ENCODE assay signal across 1 cellular context in genomic region chr7:138455609-138456008, GRCh38.
TF ChIP-seq lines count a peak whose summit lies in the region.

No MANE protein-coding gene starts in this region.

TF ChIP-seq in GM23338, 12 proteins besides CTCF, POLR2A, EP300 and RAD21 (continued from another document):
- TF ChIP-seq, protein P1, sequence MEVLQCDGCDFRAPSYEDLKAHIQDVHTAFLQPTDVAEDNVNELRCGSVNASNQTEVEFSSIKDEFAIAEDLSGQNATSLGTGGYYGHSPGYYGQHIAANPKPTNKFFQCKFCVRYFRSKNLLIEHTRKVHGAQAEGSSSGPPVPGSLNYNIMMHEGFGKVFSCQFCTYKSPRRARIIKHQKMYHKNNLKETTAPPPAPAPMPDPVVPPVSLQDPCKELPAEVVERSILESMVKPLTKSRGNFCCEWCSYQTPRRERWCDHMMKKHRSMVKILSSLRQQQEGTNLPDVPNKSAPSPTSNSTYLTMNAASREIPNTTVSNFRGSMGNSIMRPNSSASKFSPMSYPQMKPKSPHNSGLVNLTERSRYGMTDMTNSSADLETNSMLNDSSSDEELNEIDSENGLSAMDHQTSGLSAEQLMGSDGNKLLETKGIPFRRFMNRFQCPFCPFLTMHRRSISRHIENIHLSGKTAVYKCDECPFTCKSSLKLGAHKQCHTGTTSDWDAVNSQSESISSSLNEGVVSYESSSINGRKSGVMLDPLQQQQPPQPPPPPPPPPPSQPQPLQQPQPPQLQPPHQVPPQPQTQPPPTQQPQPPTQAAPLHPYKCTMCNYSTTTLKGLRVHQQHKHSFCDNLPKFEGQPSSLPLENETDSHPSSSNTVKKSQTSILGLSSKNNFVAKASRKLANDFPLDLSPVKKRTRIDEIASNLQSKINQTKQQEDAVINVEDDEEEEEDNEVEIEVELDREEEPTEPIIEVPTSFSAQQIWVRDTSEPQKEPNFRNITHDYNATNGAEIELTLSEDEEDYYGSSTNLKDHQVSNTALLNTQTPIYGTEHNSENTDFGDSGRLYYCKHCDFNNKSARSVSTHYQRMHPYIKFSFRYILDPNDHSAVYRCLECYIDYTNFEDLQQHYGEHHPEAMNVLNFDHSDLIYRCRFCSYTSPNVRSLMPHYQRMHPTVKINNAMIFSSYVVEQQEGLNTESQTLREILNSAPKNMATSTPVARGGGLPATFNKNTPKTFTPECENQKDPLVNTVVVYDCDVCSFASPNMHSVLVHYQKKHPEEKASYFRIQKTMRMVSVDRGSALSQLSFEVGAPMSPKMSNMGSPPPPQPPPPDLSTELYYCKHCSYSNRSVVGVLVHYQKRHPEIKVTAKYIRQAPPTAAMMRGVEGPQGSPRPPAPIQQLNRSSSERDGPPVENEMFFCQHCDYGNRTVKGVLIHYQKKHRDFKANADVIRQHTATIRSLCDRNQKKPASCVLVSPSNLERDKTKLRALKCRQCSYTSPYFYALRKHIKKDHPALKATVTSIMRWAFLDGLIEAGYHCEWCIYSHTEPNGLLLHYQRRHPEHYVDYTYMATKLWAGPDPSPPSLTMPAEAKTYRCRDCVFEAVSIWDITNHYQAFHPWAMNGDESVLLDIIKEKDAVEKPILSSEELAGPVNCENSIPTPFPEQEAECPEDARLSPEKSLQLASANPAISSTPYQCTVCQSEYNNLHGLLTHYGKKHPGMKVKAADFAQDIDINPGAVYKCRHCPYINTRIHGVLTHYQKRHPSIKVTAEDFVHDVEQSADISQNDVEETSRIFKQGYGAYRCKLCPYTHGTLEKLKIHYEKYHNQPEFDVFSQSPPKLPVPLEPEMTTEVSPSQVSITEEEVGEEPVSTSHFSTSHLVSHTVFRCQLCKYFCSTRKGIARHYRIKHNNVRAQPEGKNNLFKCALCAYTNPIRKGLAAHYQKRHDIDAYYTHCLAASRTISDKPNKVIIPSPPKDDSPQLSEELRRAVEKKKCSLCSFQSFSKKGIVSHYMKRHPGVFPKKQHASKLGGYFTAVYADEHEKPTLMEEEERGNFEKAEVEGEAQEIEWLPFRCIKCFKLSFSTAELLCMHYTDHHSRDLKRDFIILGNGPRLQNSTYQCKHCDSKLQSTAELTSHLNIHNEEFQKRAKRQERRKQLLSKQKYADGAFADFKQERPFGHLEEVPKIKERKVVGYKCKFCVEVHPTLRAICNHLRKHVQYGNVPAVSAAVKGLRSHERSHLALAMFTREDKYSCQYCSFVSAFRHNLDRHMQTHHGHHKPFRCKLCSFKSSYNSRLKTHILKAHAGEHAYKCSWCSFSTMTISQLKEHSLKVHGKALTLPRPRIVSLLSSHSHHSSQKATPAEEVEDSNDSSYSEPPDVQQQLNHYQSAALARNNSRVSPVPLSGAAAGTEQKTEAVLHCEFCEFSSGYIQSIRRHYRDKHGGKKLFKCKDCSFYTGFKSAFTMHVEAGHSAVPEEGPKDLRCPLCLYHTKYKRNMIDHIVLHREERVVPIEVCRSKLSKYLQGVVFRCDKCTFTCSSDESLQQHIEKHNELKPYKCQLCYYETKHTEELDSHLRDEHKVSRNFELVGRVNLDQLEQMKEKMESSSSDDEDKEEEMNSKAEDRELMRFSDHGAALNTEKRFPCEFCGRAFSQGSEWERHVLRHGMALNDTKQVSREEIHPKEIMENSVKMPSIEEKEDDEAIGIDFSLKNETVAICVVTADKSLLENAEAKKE (CRISPR knock-in tag; IDR thresholded peaks at IDR 0.05), result no peak
- TF ChIP-seq STAT1 (IDR thresholded peaks at IDR 0.05; ENCODE audit: unreplicated experiment) (no peak), CREB1 (CRISPR knock-in tag; IDR thresholded peaks at IDR 0.05; ENCODE audit: low read depth) (no peak), ZNF114 (CRISPR knock-in tag; IDR thresholded peaks at IDR 0.05) (no peak), NANOG (IDR thresholded peaks at IDR 0.05; ENCODE audit: borderline replicate concordance) (no peak), POLR2AphosphoS5 (IDR thresholded peaks at IDR 0.05; ENCODE audit: low read depth) (no peak), JUNB (IDR thresholded peaks at IDR 0.05; ENCODE audit: unreplicated experiment) (no peak), ZNF331 (CRISPR knock-in tag; IDR thresholded peaks at IDR 0.05; ENCODE audit: low read depth) (no peak)
- TF ChIP-seq, protein P2, sequence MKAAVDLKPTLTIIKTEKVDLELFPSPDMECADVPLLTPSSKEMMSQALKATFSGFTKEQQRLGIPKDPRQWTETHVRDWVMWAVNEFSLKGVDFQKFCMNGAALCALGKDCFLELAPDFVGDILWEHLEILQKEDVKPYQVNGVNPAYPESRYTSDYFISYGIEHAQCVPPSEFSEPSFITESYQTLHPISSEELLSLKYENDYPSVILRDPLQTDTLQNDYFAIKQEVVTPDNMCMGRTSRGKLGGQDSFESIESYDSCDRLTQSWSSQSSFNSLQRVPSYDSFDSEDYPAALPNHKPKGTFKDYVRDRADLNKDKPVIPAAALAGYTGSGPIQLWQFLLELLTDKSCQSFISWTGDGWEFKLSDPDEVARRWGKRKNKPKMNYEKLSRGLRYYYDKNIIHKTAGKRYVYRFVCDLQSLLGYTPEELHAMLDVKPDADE (IDR thresholded peaks at IDR 0.05), result no peak
- TF ChIP-seq, protein P3, sequence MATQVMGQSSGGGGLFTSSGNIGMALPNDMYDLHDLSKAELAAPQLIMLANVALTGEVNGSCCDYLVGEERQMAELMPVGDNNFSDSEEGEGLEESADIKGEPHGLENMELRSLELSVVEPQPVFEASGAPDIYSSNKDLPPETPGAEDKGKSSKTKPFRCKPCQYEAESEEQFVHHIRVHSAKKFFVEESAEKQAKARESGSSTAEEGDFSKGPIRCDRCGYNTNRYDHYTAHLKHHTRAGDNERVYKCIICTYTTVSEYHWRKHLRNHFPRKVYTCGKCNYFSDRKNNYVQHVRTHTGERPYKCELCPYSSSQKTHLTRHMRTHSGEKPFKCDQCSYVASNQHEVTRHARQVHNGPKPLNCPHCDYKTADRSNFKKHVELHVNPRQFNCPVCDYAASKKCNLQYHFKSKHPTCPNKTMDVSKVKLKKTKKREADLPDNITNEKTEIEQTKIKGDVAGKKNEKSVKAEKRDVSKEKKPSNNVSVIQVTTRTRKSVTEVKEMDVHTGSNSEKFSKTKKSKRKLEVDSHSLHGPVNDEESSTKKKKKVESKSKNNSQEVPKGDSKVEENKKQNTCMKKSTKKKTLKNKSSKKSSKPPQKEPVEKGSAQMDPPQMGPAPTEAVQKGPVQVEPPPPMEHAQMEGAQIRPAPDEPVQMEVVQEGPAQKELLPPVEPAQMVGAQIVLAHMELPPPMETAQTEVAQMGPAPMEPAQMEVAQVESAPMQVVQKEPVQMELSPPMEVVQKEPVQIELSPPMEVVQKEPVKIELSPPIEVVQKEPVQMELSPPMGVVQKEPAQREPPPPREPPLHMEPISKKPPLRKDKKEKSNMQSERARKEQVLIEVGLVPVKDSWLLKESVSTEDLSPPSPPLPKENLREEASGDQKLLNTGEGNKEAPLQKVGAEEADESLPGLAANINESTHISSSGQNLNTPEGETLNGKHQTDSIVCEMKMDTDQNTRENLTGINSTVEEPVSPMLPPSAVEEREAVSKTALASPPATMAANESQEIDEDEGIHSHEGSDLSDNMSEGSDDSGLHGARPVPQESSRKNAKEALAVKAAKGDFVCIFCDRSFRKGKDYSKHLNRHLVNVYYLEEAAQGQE (IDR thresholded peaks at IDR 0.05; ENCODE audit: unreplicated experiment), result no peak
TF ChIP-seq in GM23338: peak in this region for 0.
